Comparison of ENCODE assay signal across 35 cellular contexts in the genomic region with DNA sequence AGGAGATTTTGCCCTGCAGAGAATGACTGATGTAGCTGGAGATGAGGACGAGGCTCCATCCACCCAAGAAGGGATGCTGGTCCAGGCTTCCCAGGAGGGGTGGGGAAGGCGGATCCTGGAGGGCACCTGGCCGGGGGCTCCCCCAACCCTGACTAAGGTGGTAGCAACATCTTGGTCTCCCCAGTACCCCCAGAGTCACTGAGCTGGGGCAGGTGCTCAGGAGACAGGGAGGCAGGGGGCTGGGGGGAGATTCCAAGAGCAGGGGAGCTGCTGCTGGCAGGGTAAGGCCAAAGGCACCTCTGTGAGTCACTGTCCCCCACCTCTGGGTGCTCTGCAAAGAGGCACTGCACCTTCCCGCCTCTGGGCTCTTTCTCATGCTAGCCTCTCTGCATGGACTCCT. TPM values are rescaled to one million over a fixed set of nuclear protein-coding genes. Genes with fewer than 3 reads are reported as not detected.
"Had no signal": no experiment of that assay in that cellular context is flagged by ENCODE, and none has a peak within 500 bp of the region (broad histone marks: within the 10 kb centered on the region; RNA-seq: fewer than 3 reads in every experiment).

No MANE protein-coding gene starts in this region.

- H3K27me3 ChIP-seq: brain microvascular endothelial cell, foreskin keratinocyte, gastrocnemius medialis had no signal

- H3K4me1 Mint-ChIP-seq: activated B cell treated with CpG ODN at 0.5 μM for 24 hours; activated T-helper 17 cell treated with anti-CD3 and anti-CD28 coated beads, Interleukin-2, amount 50 U/mL, for 72 hours; T-cell had no signal

- H3K4me1 ChIP-seq: esophagus muscularis mucosa, foreskin keratinocyte had no signal

- H3K27ac ChIP-seq: brain microvascular endothelial cell, esophagus muscularis mucosa, foreskin keratinocyte, gastrocnemius medialis, WERI-Rb-1 had no signal

- H3K27me3 Mint-ChIP-seq: activated B cell treated with CpG ODN at 0.5 μM for 24 hours; activated CD8-positive, alpha-beta T cell treated with anti-CD3 and anti-CD28 coated beads for 36 hours; activated naive CD8-positive, alpha-beta T cell; activated T-helper 17 cell treated with anti-CD3 and anti-CD28 coated beads, Interleukin-2, amount 50 U/mL, for 72 hours had no signal

- H3K27ac Mint-ChIP-seq: activated B cell treated with CpG ODN at 0.5 μM for 24 hours; activated CD8-positive, alpha-beta T cell treated with anti-CD3 and anti-CD28 coated beads for 36 hours; activated naive CD8-positive, alpha-beta T cell; activated T-helper 17 cell treated with anti-CD3 and anti-CD28 coated beads, Interleukin-2, amount 50 U/mL, for 72 hours; effector memory CD8-positive, alpha-beta T cell; T-cell; T-helper 1 cell treated with Interleukin-12 subunit alpha and Interleukin-12 subunit beta and Interleukin-4 antibody, amounts not matched to agents 30 μg/mL and 1 μg/mL, for 36 hours had no signal

- H3K36me3 ChIP-seq: brain microvascular endothelial cell, esophagus muscularis mucosa, gastrocnemius medialis had no signal

- FAIRE-seq: astrocyte, bronchial epithelial cell, colon had no signal

- DNase-seq: activated B cell treated with CpG ODN at 0.5 μM for 24 hours; activated CD4-positive, alpha-beta T cell treated with anti-CD3 and anti-CD28 coated beads for 48 hours; activated CD4-positive, alpha-beta T cell treated with anti-CD3 and anti-CD28 coated beads, Interleukin-2, amount 50 U/mL, for 1 hour; activated CD4-positive, alpha-beta T cell treated with anti-CD3 and anti-CD28 coated beads, Interleukin-2, amount 50 U/mL, for 48 hours; activated CD8-positive, alpha-beta memory T cell treated with anti-CD3 and anti-CD28 coated beads for 24 hours; activated CD8-positive, alpha-beta T cell treated with anti-CD3 and anti-CD28 coated beads for 36 hours; activated effector memory CD4-positive, alpha-beta T cell treated with Interleukin-2 at 50 U/mL for 16 hours; activated gamma-delta T cell treated with Interleukin-2 at 50 U/mL for 16 hours; activated naive CD4-positive, alpha-beta T cell treated with anti-CD3 and anti-CD28 coated beads, Interleukin-2, amount 50 U/mL, for 16 hours; activated naive CD4-positive, alpha-beta T cell treated with Interleukin-2 at 50 U/mL for 16 hours; activated T-cell treated with anti-CD3 and anti-CD28 coated beads, Interleukin-2, amount 50 U/mL, for 4 hours; amniotic stem cell; anterior cingulate cortex; brain microvascular endothelial cell; caudate nucleus; cortex of kidney; dermis blood vessel endothelial cell; effector CD4-positive, alpha-beta T cell; effector memory CD8-positive, alpha-beta T cell; erythroblast; foreskin keratinocyte; gastrocnemius medialis; glutamatergic neuron; T-cell; T-helper 9 cell; WERI-Rb-1 had no signal

- H3K9me3 Mint-ChIP-seq: activated B cell treated with CpG ODN at 0.5 μM for 24 hours; activated CD8-positive, alpha-beta T cell treated with anti-CD3 and anti-CD28 coated beads for 36 hours; activated T-cell treated with anti-CD3 and anti-CD28 coated beads, Interleukin-2, amount 50 U/mL, for 4 hours; activated T-helper 17 cell treated with anti-CD3 and anti-CD28 coated beads, Interleukin-2, amount 50 U/mL, for 72 hours; effector memory CD8-positive, alpha-beta T cell; T-cell; T-helper 1 cell treated with Interleukin-12 subunit alpha and Interleukin-12 subunit beta and Interleukin-4 antibody, amounts not matched to agents 30 μg/mL and 1 μg/mL, for 36 hours had no signal

- ATAC-seq: activated CD4-positive, CD25-positive, alpha-beta regulatory T cell treated with anti-CD3 and anti-CD28 coated beads, Interleukin-2, amount 50 U/mL, for 24 hours; activated CD8-positive, alpha-beta T cell treated with anti-CD3 and anti-CD28 coated beads for 36 hours; activated T-cell treated with anti-CD3 and anti-CD28 coated beads, Interleukin-2, amount 50 U/mL, for 4 hours; activated T-helper 17 cell treated with anti-CD3 and anti-CD28 coated beads, Interleukin-2, amount 50 U/mL, for 72 hours; effector memory CD8-positive, alpha-beta T cell; foreskin keratinocyte; gastrocnemius medialis; T-cell had no signal

- H3K4me3 ChIP-seq: esophagus muscularis mucosa, gastrocnemius medialis had no signal

- H3K4me3 Mint-ChIP-seq: activated B cell treated with CpG ODN at 0.5 μM for 24 hours; activated CD8-positive, alpha-beta T cell treated with anti-CD3 and anti-CD28 coated beads for 36 hours; activated naive CD8-positive, alpha-beta T cell; activated T-cell treated with anti-CD3 and anti-CD28 coated beads, Interleukin-2, amount 50 U/mL, for 4 hours; activated T-helper 17 cell treated with anti-CD3 and anti-CD28 coated beads, Interleukin-2, amount 50 U/mL, for 72 hours; effector memory CD8-positive, alpha-beta T cell; T-cell; T-helper 1 cell treated with Interleukin-12 subunit alpha and Interleukin-12 subunit beta and Interleukin-4 antibody, amounts not matched to agents 30 μg/mL and 1 μg/mL, for 36 hours had no signal

- H3K36me3 Mint-ChIP-seq: activated naive CD8-positive, alpha-beta T cell; T-cell had no signal

- H3K9me3 ChIP-seq: esophagus muscularis mucosa, gastrocnemius medialis had no signal

RNA-seq across cellular contexts. Expression of a gene that starts 48.6 kb away (rescaled TPM):
- total RNA-seq: activated CD8-positive, alpha-beta T cell treated with anti-CD3 and anti-CD28 coated beads for 36 hours; astrocyte; dermis blood vessel endothelial cell; foreskin keratinocyte; T-helper 2 cell treated with Interferon-gamma antibody and Interleukin-4, amounts not matched to agents 100 ng/mL and 5 ng/mL, for 36 hours had no signal
- polyA plus RNA-seq: foreskin keratinocyte had no signal
